ENCODE assay signal across 11 cellular contexts in genomic region chr13:46119883-46120614, GRCh38. TPM values are rescaled to one million over a fixed set of nuclear protein-coding genes. Genes with fewer than 3 reads are reported as not detected.
DNase-seq lines count a peak whose midpoint lies in the region; ATAC-seq, FAIRE-seq and TF ChIP-seq lines count a peak whose summit lies in the region.
"Had no signal": no experiment of that assay in that cellular context is flagged by ENCODE, and none has a peak within 500 bp of the region (broad histone marks: within the 10 kb centered on the region; RNA-seq: fewer than 3 reads in every experiment).

No MANE protein-coding gene starts in this region.

- FAIRE-seq in small intestine (lab: Jason Lieb, UNC), result no peak

- no peak for TF ChIP-seq CTCF in PC-3 (conservative IDR thresholded peaks at IDR 0.05; ENCODE audit: low read depth, low read length)
- TF ChIP-seq CTCF in fibroblast of lung (conservative IDR thresholded peaks at IDR 0.05 in 1 of 2, IDR thresholded peaks at IDR 0.05 in 1 of 2; ENCODE audit: low read depth in 1 of 2, low read length in 2 of 2), result no peak

- H3K9me2 ChIP-seq in PC-3 (replicated peaks; ENCODE audit: low read length), result no peaks in the 10 kb centered on the region

- POLR2A ChIA-PET in PC-3 (lab: Charles Lee; ENCODE audit: unreplicated experiment), result interaction anchor here (0.6 kb wide), 1 partner anchor 15 kb away, joined by 3 read pairs; no protein-coding TSS in a partner anchor

- H3K4me3 ChIP-seq in PC-3 (ENCODE audit: low read length), result no peak overlapping the region
- no peak overlapping the region for H3K4me3 ChIP-seq in fibroblast of lung (replicated peaks in 1 of 4; ENCODE audit: control extremely low read depth in 1 of 4, insufficient read depth in 1 of 4, low read depth in 3 of 4, low read length in 4 of 4)
- H3K4me3 ChIP-seq in small intestine (ENCODE audit: low read depth in 1 of 2, low read length in 2 of 2), result no peak overlapping the region

- no peak overlapping the region for H3K4me2 ChIP-seq in PC-3 (ENCODE audit: low read length)
- no peak overlapping the region for H3K4me2 ChIP-seq in fibroblast of lung (ENCODE audit: extremely low read depth, insufficient read depth, low read length)

- H3K4me1 ChIP-seq in PC-3 (ENCODE audit: insufficient read depth, low read length) (peaks cover 4% of the 10 kb centered on the region; the same call in 1 of the 2 replicates), fibroblast of lung (ENCODE audit: control insufficient read depth, extremely low read depth, insufficient read depth, low read length) (no peaks in the 10 kb centered on the region), small intestine (ENCODE audit: control insufficient read depth in 2 of 2, insufficient read depth in 1 of 2, low read depth in 1 of 2, low read length in 1 of 2) (no peaks in the 10 kb centered on the region)

- 56 to 67% (median 59%) methylated on average over 6 of the region's 6 CpGs for WGBS in small intestine, 3 donors

- H2AFZ ChIP-seq in PC-3 (ENCODE audit: low read length) (no peak overlapping the region), fibroblast of lung (ENCODE audit: low read length) (no peak overlapping the region)

- H3K9me3 ChIP-seq in PC-3 (ENCODE audit: low read length) (no peaks in the 10 kb centered on the region), fibroblast of lung (ENCODE audit: control insufficient read depth, insufficient read depth, low read depth, low read length) (no peaks in the 10 kb centered on the region), small intestine (ENCODE audit: control insufficient read depth, low read depth) (no peaks in the 10 kb centered on the region)

- H4K20me1 ChIP-seq in PC-3 (ENCODE audit: low read length), result no peaks in the 10 kb centered on the region
- no peaks in the 10 kb centered on the region for H4K20me1 ChIP-seq in fibroblast of lung (ENCODE audit: control insufficient read depth, extremely low read depth, insufficient read depth, low read length)

- H3K36me3 ChIP-seq in PC-3 (ENCODE audit: low read depth, low read length) (no peaks in the 10 kb centered on the region), fibroblast of lung (ENCODE audit: control insufficient read depth, insufficient read depth, low read length) (no peaks in the 10 kb centered on the region), small intestine (ENCODE audit: control insufficient read depth in 2 of 2, insufficient read depth in 2 of 2, low read length in 2 of 2) (no peaks in the 10 kb centered on the region)

- DNase-seq in NCI-H82 (lab: John Stamatoyannopoulos, UW) (peak; percentile 46), NCI-H82 treated with DMSO at 0.1 percent for 48 hours (lab: John Stamatoyannopoulos, UW; ENCODE audit: unreplicated experiment) (no peak), PC-3 (peak; percentile 56), fibroblast of lung (ENCODE audit: low read depth in 2 of 2) (peak; percentile 31 to 82), small intestine (peak; percentile 5), NK-92 (lab: John Stamatoyannopoulos, UW; ENCODE audit: unreplicated experiment) (no peak)
- DNase-seq: activated CD8-positive, alpha-beta T cell treated with anti-CD3 and anti-CD28 coated beads, Interleukin-2, amount 10 ng/mL, durations not matched to agents 7 days and 5 days; effector memory CD8-positive, alpha-beta T cell; NCI-H187 had no signal

- H3K27me3 ChIP-seq in PC-3 (ENCODE audit: low read length) (no peaks in the 10 kb centered on the region), fibroblast of lung (ENCODE audit: control insufficient read depth, insufficient read depth, low read length) (peaks cover 3% of the 10 kb centered on the region), small intestine (ENCODE audit: control insufficient read depth in 2 of 2, insufficient read depth in 2 of 2, low read length in 2 of 2) (no peaks in the 10 kb centered on the region)

- no TSS peak for BruUV-seq in PC-3 (replicated peaks; lab: Mats Ljungman, UMichigan)

- H3K79me2 ChIP-seq in PC-3 (ENCODE audit: low read length) (no peaks in the 10 kb centered on the region), fibroblast of lung (ENCODE audit: control insufficient read depth, insufficient read depth, low read length) (no peaks in the 10 kb centered on the region)

- intact Hi-C loops in PC-3 (cut with micrococcal nuclease), result no loop called here

- H3K9ac ChIP-seq in PC-3 (ENCODE audit: low read length) (no peak overlapping the region), fibroblast of lung (ENCODE audit: insufficient read depth, low read length) (no peak overlapping the region)

- CTCF ChIA-PET in PC-3 (lab: Charles Lee), result no interaction called here

- H3F3A ChIP-seq in PC-3 (ENCODE audit: low read length, unreplicated experiment), result no peaks in the 10 kb centered on the region

- ATAC-seq in PC-3 (peak; percentile 68), HG03432 (IDR thresholded peaks at IDR 0.05; ENCODE audit: unreplicated experiment) (no peak), HG03135 (IDR thresholded peaks at IDR 0.05; ENCODE audit: unreplicated experiment) (no peak)
- ATAC-seq: activated CD8-positive, alpha-beta T cell treated with anti-CD3 and anti-CD28 coated beads, Interleukin-2, amount 10 ng/mL, durations not matched to agents 7 days and 5 days; effector memory CD8-positive, alpha-beta T cell had no signal

- H3K27ac ChIP-seq in PC-3 (ENCODE audit: low read length) (no peak overlapping the region), fibroblast of lung (ENCODE audit: insufficient read depth, low read length) (no peak overlapping the region), small intestine (ENCODE audit: low read depth in 1 of 2, low read length in 1 of 2) (no peak overlapping the region)

RNA-seq across cellular contexts. Expression of gene CPB2, which starts 15.2 kb away (rescaled TPM):
- total RNA-seq in PC-3 (2014; rRNA removed) (not detected in 2 replicates), fibroblast of lung (not detected in 2 replicates)
- polyA plus RNA-seq in fibroblast of lung (not detected in 2 replicates), small intestine (not detected)
- not detected in 2 replicates for polyA plus RNA-seq in fibroblast of lung (2012)
- polyA minus RNA-seq in fibroblast of lung (ENCODE audit: low replicate concordance), result not detected in 2 replicates
- total RNA-seq: activated CD8-positive, alpha-beta T cell treated with anti-CD3 and anti-CD28 coated beads, Interleukin-2, amount 10 ng/mL, durations not matched to agents 7 days and 5 days had no signal

Comparison
In these comparisons a context has a peak if more than half of its experiments do, and no peak if none do; other contexts are left out.
1. DNase-seq: peak in NCI-H82 (single experiment), PC-3 (single experiment), fibroblast of lung (2 of 2) and small intestine (single experiment); none in NCI-H82 treated with DMSO at 0.1 percent for 48 hours (single experiment) and NK-92 (single experiment).